23 cellular contexts compared by ENCODE assay signal in genomic region chr1:169974067-169974466, GRCh38.
"Had no signal": no experiment of that assay in that cellular context is flagged by ENCODE, and none has a peak within 500 bp of the region (broad histone marks: within the 10 kb centered on the region; RNA-seq: fewer than 3 reads in every experiment).

No MANE protein-coding gene starts in this region.

- H3K36me3 ChIP-seq: SJSA1 had no signal

- DNase-seq: IMR-90, Kasumi-1, KG1, MM.1S, NCI-H1092 treated with DMSO at 0.1 percent for 48 hours, NCI-H1436, NCI-H187, NCI-H2029, NCI-H2081 treated with DMSO at 0.1 percent for 48 hours, NCI-H2171, NCI-H226, NCI-H446, NCI-H510A, NCI-H524 treated with DMSO at 0.1 percent for 48 hours, NCI-H69, NCI-H774, OCI-M1, Right ventricle myocardium superior, RPMI8226, SIG-M5 had no signal

- FAIRE-seq: HepG2 had no signal

- H3K4me3 ChIP-seq: SJSA1, SK-N-MC had no signal

- H3K4me1 ChIP-seq: SJSA1 had no signal

- H3K9me3 ChIP-seq: SJSA1 had no signal

- ATAC-seq: HepG2 had no signal

- H3K27me3 ChIP-seq: SJSA1 had no signal

- H3K27ac ChIP-seq: SJSA1, SK-N-MC had no signal
